In the genomic region with DNA sequence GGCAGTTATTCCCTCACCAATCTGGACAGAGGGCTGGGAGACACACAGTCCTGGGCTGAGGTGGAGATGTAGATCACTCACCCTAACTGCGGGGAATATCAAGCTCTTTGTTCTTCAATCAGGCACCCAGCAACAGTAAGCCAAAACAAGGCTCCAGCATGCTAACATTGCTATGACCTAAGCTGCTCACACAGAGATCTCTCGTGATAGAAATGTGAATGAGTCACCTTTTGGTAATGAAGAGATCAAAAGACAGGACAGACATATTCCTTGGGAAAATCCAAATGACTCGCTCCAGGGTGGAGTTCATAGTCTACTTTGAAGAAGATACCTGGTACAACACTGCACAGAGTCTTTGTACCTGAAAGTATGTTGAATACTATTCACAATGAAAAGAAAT, we compare ENCODE assay signal across 10 cellular contexts.
A peak's percentile ranks its signal among the peaks of the same experiment; 100 is the strongest.
DNase-seq lines count a peak whose midpoint lies in the region; ATAC-seq and TF ChIP-seq lines count a peak whose summit lies in the region.
"Had no signal": no experiment of that assay in that cellular context is flagged by ENCODE, and none has a peak within 500 bp of the region (broad histone marks: within the 10 kb centered on the region; RNA-seq: fewer than 3 reads in every experiment).

No MANE protein-coding gene starts in this region.

- DNase-seq in Daoy (ENCODE audit: low read depth) (peak; percentile 86), LoVo (ENCODE audit: low spot score) (peak; percentile 54), dedifferentiated amniotic fluid mesenchymal stem cell (ENCODE audit: extremely low spot score) (peak; percentile 69), myocyte (ENCODE audit: low read depth) (peak; percentile 68), H7 (no peak), suprapubic skin (ENCODE audit: low spot score in 2 of 2) (no peak), NCI-H2081 treated with DMSO at 0.1 percent for 48 hours (lab: John Stamatoyannopoulos, UW) (no peak)

- no peak for ATAC-seq in HG03432 (IDR thresholded peaks at IDR 0.05; ENCODE audit: unreplicated experiment)
- ATAC-seq: sciatic nerve had no signal

- H3K9me3 ChIP-seq in suprapubic skin: no peaks in the 10 kb centered on the region
- H3K9me3 ChIP-seq: adrenal gland had no signal

- TF ChIP-seq EP300 in suprapubic skin (IDR thresholded peaks at IDR 0.05): no peak

- no peak overlapping the region for H3K27ac ChIP-seq in suprapubic skin
- H3K27ac ChIP-seq: adrenal gland had no signal

- H3K4me3 ChIP-seq in H7 (ENCODE audit: insufficient read depth, low read depth, low read length) (no peak overlapping the region), suprapubic skin (no peak overlapping the region)
- H3K4me3 ChIP-seq: adrenal gland had no signal

- no peaks in the 10 kb centered on the region for H3K36me3 ChIP-seq in H7 (replicated peaks; ENCODE audit: control insufficient read depth, insufficient read depth, low read length)
- H3K36me3 ChIP-seq in suprapubic skin: no peaks in the 10 kb centered on the region
- H3K36me3 ChIP-seq: adrenal gland had no signal

- H3K27me3 ChIP-seq in H7 (ENCODE audit: control insufficient read depth, insufficient read depth, low read length) (no peaks in the 10 kb centered on the region), suprapubic skin (no peaks in the 10 kb centered on the region)
- H3K27me3 ChIP-seq: adrenal gland had no signal

- no peaks in the 10 kb centered on the region for H3K4me1 ChIP-seq in suprapubic skin
- H3K4me1 ChIP-seq: adrenal gland had no signal

- TF ChIP-seq POLR2A in suprapubic skin (IDR thresholded peaks at IDR 0.05): no peak

- 62% methylated on average over 3 of the region's 3 CpGs for WGBS in suprapubic skin

- no peak for TF ChIP-seq CTCF in suprapubic skin (IDR thresholded peaks at IDR 0.05)

Comparison
In these comparisons a context has a peak if more than half of its experiments do, and no peak if none do; other contexts are left out.
1. DNase-seq: peak in Daoy (single experiment), LoVo (single experiment), dedifferentiated amniotic fluid mesenchymal stem cell (single experiment) and myocyte (single experiment); none in H7 (single experiment), suprapubic skin (0 of 2) and NCI-H2081 treated with DMSO at 0.1 percent for 48 hours (single experiment).